13 cellular contexts compared by ENCODE assay signal in the genomic region with DNA sequence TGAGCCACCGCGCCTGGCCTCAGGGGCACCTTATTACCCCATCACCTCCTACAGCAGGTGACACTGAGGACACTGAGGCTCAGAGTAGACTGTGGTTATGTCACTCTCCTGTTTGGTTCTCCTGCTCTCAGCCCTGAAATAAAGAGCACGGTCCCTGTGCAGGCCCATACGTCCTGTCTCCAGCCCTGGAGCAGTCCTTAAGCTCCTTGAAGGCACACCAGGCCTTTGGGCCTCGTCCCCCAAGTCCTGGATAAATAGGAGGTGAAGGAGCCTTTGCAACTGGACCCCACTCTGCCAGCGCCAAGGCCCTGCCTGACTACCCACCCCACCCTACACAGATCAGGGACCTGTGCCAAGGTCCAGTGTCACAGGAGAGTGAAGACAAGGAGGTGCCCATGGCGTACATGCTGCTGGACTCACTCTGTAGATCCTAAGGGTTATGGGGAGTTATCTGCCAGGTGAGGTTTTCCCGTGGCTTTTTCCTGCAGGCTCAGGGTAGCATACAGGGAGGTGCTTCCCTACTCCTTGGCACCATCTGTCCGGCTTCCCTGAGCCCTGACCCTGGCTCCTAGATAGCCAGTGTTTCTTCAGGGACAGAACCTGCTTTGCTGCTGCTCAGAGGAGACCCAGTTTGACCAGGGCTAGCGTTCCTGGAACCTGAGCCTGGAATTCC.
DNase-seq lines count a peak whose midpoint lies in the region; FAIRE-seq and TF ChIP-seq lines count a peak whose summit lies in the region.
"Had no signal": no experiment of that assay in that cellular context is flagged by ENCODE, and none has a peak within 500 bp of the region (broad histone marks: within the 10 kb centered on the region; RNA-seq: fewer than 3 reads in every experiment).

No MANE protein-coding gene starts in this region.

- H3K27ac Mint-ChIP-seq in brain = peak overlapping the region; percentile 7 to 92 (median 73)
- H3K27ac Mint-ChIP-seq: stimulated activated naive CD8-positive, alpha-beta T cell treated with anti-CD3 and anti-CD28 coated beads, Interleukin-15, Interleukin-2, amounts not matched to agents 100 ng/mL and 50 ng/mL, for 24 hours had no signal

- 86 to 89% methylated on average over 6 to 7 of the region's 10 CpGs for WGBS in mesodermal cell (ENCODE audit: insufficient coverage in 2 of 2), 2 experiments

- H3K4me3 Mint-ChIP-seq in brain = no peak overlapping the region
- H3K4me3 Mint-ChIP-seq: stimulated activated naive CD8-positive, alpha-beta T cell treated with anti-CD3 and anti-CD28 coated beads, Interleukin-15, Interleukin-2, amounts not matched to agents 100 ng/mL and 50 ng/mL, for 24 hours had no signal

- peaks cover 7% of the 10 kb centered on the region for H3K27me3 Mint-ChIP-seq in brain
- H3K27me3 Mint-ChIP-seq: stimulated activated naive CD8-positive, alpha-beta T cell treated with anti-CD3 and anti-CD28 coated beads, Interleukin-15, Interleukin-2, amounts not matched to agents 100 ng/mL and 50 ng/mL, for 24 hours had no signal

- H3K27me3 ChIP-seq in NT2/D1 (ENCODE audit: insufficient read depth, insufficient read length) = no peaks in the 10 kb centered on the region

- peaks cover 8% of the 10 kb centered on the region for H3K36me3 Mint-ChIP-seq in brain

- H3K9me3 ChIP-seq in NT2/D1 (ENCODE audit: insufficient read depth, low read length) (no peaks in the 10 kb centered on the region), mesodermal cell (ENCODE audit: control insufficient read depth, low read length) (no peaks in the 10 kb centered on the region)

- no peak for TF ChIP-seq CTCF in brain (conservative IDR thresholded peaks at IDR 0.05)

- DNase-seq in NT2/D1 (ENCODE audit: low read depth, low spot score) (no peak), substantia nigra (lab: John Stamatoyannopoulos, UW) (peak in 1 of 49 donors; percentile 55), GM19239 (ENCODE audit: insufficient read length, low spot score) (no peak), hypothalamus (lab: John Stamatoyannopoulos, UW) (no peak), NCI-H2107 treated with DMSO at 0.1 percent for 48 hours (lab: John Stamatoyannopoulos, UW; ENCODE audit: unreplicated experiment) (no peak), AG08395 (ENCODE audit: low spot score) (no peak)
- DNase-seq: activated T-cell treated with anti-CD3 and anti-CD28 coated beads, Interleukin-2, amount 50 U/mL, for 1 hour; effector CD4-positive, alpha-beta T cell; T-helper 1 cell had no signal

- H3K4me1 ChIP-seq in NT2/D1 (ENCODE audit: insufficient read depth, insufficient read length) = peaks cover 40% of the 10 kb centered on the region
- peaks cover 59% of the 10 kb centered on the region for H3K4me1 ChIP-seq in mesodermal cell (ENCODE audit: control insufficient read depth, insufficient read depth, low read length, poor library complexity, severe bottlenecking)

- peaks cover 19% of the 10 kb centered on the region for H3K36me3 ChIP-seq in NT2/D1 (ENCODE audit: insufficient read depth, insufficient read length, low read length)
- peaks cover 23% of the 10 kb centered on the region for H3K36me3 ChIP-seq in mesodermal cell (ENCODE audit: control insufficient read depth, insufficient read depth, low read length)

- H3K27ac ChIP-seq in mesodermal cell (ENCODE audit: low read depth, low read length, severe bottlenecking) (peak overlapping the region; percentile 76), substantia nigra (ENCODE audit: low read depth, low read length, poor library complexity, severe bottlenecking) (peak overlapping the region; percentile 42)

- H3K4me1 Mint-ChIP-seq in brain = peaks cover 73% of the 10 kb centered on the region

- H3K4me3 ChIP-seq in NT2/D1 (ENCODE audit: insufficient read length, low read depth) (no peak overlapping the region), mesodermal cell (ENCODE audit: extremely low read depth, insufficient read depth, low read length, poor library complexity, severe bottlenecking) (no peak overlapping the region)

- peak overlapping the region; percentile 69 for H3K9ac ChIP-seq in NT2/D1 (ENCODE audit: insufficient read length, low read depth)

- no peak for FAIRE-seq in GM19239 (lab: Jason Lieb, UNC)
- FAIRE-seq: G401.6 had no signal

- H3K9me3 Mint-ChIP-seq in brain = no peaks in the 10 kb centered on the region
- H3K9me3 Mint-ChIP-seq: stimulated activated naive CD8-positive, alpha-beta T cell treated with anti-CD3 and anti-CD28 coated beads, Interleukin-15, Interleukin-2, amounts not matched to agents 100 ng/mL and 50 ng/mL, for 24 hours had no signal
